ENCODE assay signal across 25 cellular contexts in genomic region chr7:7228967-7229366, GRCh38. TPM values are rescaled to one million over a fixed set of nuclear protein-coding genes. Genes with fewer than 3 reads are reported as not detected.
DNase-seq lines count a peak whose midpoint lies in the region; ATAC-seq and TF ChIP-seq lines count a peak whose summit lies in the region.
"Had no signal": no experiment of that assay in that cellular context is flagged by ENCODE, and none has a peak within 500 bp of the region (broad histone marks: within the 10 kb centered on the region; RNA-seq: fewer than 3 reads in every experiment).

No MANE protein-coding gene starts in this region.

- H2AFZ ChIP-seq in SK-N-SH (ENCODE audit: low read depth): no peak overlapping the region
- H2AFZ ChIP-seq: PC-9 had no signal

- H3K36me3 ChIP-seq in SK-N-SH (replicated peaks in 1 of 2; ENCODE audit: control insufficient read depth in 1 of 2, insufficient read depth in 2 of 2, low read length in 1 of 2) (peaks cover 0 to 11% of the 10 kb centered on the region in 2 experiments), left lung (no peaks in the 10 kb centered on the region), subcutaneous abdominal adipose tissue (ENCODE audit: control insufficient read depth in 5 of 5, insufficient read depth in 5 of 5, low read length in 5 of 5) (no peaks in the 10 kb centered on the region), psoas muscle (ENCODE audit: insufficient read depth in 1 of 2, low read depth in 1 of 2) (no peaks in the 10 kb centered on the region)
- H3K36me3 ChIP-seq: brain microvascular endothelial cell, gastrocnemius medialis, SJSA1, uterus had no signal

- H3K79me2 ChIP-seq in SK-N-SH (ENCODE audit: insufficient read depth): peaks cover 9% of the 10 kb centered on the region; the same call in 1 of the 2 replicates

- no peak overlapping the region for H3K27ac ChIP-seq in SK-N-SH (ENCODE audit: low read depth in 2 of 2, low read length in 1 of 2)
- H3K27ac ChIP-seq in left lung: no peak overlapping the region
- H3K27ac ChIP-seq in subcutaneous abdominal adipose tissue (ENCODE audit: low read depth, low read length): peak overlapping the region; percentile 63
- H3K27ac ChIP-seq in psoas muscle: no peak overlapping the region
- H3K27ac ChIP-seq: BLaER1 treated with 17β-estradiol and CSF1 and Interleukin-3, amounts not matched to agents 10 nM and 100 nM; brain microvascular endothelial cell; gastrocnemius medialis; PC-9; SJSA1; stomach; uterus had no signal

- CTCF ChIA-PET in SK-N-SH (lab: Yijun Ruan, JAX): interaction anchor here (1.0 to 1.3 kb wide), 2 partner anchors 10 to 21 kb away, joined by 4 to 5 read pairs; no protein-coding TSS in a partner anchor

- H4K20me1 ChIP-seq in SK-N-SH (ENCODE audit: insufficient read depth): no peaks in the 10 kb centered on the region
- H4K20me1 ChIP-seq: BLaER1 treated with 17β-estradiol and CSF1 and Interleukin-3, amounts not matched to agents 10 nM and 100 nM had no signal

- DNase-seq in SK-N-SH (no peak), astrocyte of the hippocampus (ENCODE audit: low read depth, low spot score) (peak; percentile 26), left lung (no peak), psoas muscle (no peak)
- DNase-seq: 8988T; activated CD8-positive, alpha-beta memory T cell treated with anti-CD3 and anti-CD28 coated beads for 24 hours; activated T-cell treated with anti-CD3 and anti-CD28 coated beads, Interleukin-2, amount 50 U/mL, for 72 hours; brain microvascular endothelial cell; DMS 273 treated with DMSO at 0.1 percent for 48 hours; gastrocnemius medialis; H7; MM.1S; NCI-H1694; NCI-H2227 treated with DMSO at 0.1 percent for 48 hours; PC-9; small intestine; stimulated activated CD4-positive, alpha-beta T cell treated with anti-CD3 and anti-CD28 coated beads, Interleukin-2, amount 100 ng/mL, for 48 hours; stomach; uterus had no signal

- H3K9me3 ChIP-seq in SK-N-SH (0 out of 2 replicates have a peak, but pooled peaks cover 6% of the 10 kb centered on the region), left lung (peaks cover 0 to 12% of the 10 kb centered on the region in 2 donors), subcutaneous abdominal adipose tissue (ENCODE audit: control insufficient read depth in 5 of 5, low read length in 5 of 5) (peaks cover 0 to 10% (median 8%) of the 10 kb centered on the region in 5 donors), psoas muscle (peaks cover 7% of the 10 kb centered on the region)
- H3K9me3 ChIP-seq: SJSA1, uterus had no signal

- no peak for TF ChIP-seq RAD21 in SK-N-SH (IDR thresholded peaks at IDR 0.05; ENCODE audit: low read length)

- H3K9me2 ChIP-seq in SK-N-SH: 0 out of 2 replicates have a peak, but pooled peaks cover 1% of the 10 kb centered on the region

- peak; percentile 51 for ATAC-seq in SK-N-SH treated with all-trans-retinoic acid at 6 μM for 48 hours
- ATAC-seq in left lung: peak; percentile 41
- no peak for ATAC-seq in GM21825 (IDR thresholded peaks at IDR 0.05; ENCODE audit: unreplicated experiment)
- ATAC-seq in psoas muscle: no peak
- ATAC-seq in HG02884 (IDR thresholded peaks at IDR 0.05; ENCODE audit: unreplicated experiment): no peak
- ATAC-seq: activated T-cell treated with anti-CD3 and anti-CD28 coated beads, Interleukin-2, amount 50 U/mL, for 72 hours; gastrocnemius medialis had no signal

- H3K27me3 ChIP-seq in SK-N-SH (ENCODE audit: insufficient read depth): no peaks in the 10 kb centered on the region
- no peaks in the 10 kb centered on the region for H3K27me3 ChIP-seq in left lung
- H3K27me3 ChIP-seq in subcutaneous abdominal adipose tissue (ENCODE audit: control insufficient read depth in 5 of 5, insufficient read depth in 4 of 5, low read length in 5 of 5): no peaks in the 10 kb centered on the region
- no peaks in the 10 kb centered on the region for H3K27me3 ChIP-seq in psoas muscle (ENCODE audit: insufficient read depth in 3 of 3, low read length in 2 of 3)
- H3K27me3 ChIP-seq: BLaER1 treated with 17β-estradiol and CSF1 and Interleukin-3, amounts not matched to agents 10 nM and 100 nM; brain microvascular endothelial cell; gastrocnemius medialis; SJSA1; stomach; uterus had no signal

- WGBS in SK-N-SH (ENCODE audit: low lambda C conversion rate): 95% methylated on average over 1 of the region's 1 CpG
- 83 to 93% (median 88%) methylated on average over 1 of the region's 1 CpG for WGBS in psoas muscle, 3 donors

- no peaks in the 10 kb centered on the region for H3F3A ChIP-seq in SK-N-SH (replicated peaks; ENCODE audit: insufficient read depth)

- H3K9ac ChIP-seq in SK-N-SH (no peak overlapping the region), subcutaneous abdominal adipose tissue (ENCODE audit: low read length in 5 of 5) (no peak overlapping the region)
- H3K9ac ChIP-seq: BLaER1 treated with 17β-estradiol and CSF1 and Interleukin-3, amounts not matched to agents 10 nM and 100 nM had no signal

- POLR2A ChIA-PET in SK-N-SH (lab: Yijun Ruan, JAX): no interaction called here

- intact Hi-C loops in left lung (cut with DNase I): no loop called here
- intact Hi-C loops in psoas muscle (cut with DNase I): no loop called here

- H3K4me1 ChIP-seq in SK-N-SH (ENCODE audit: control insufficient read depth in 1 of 2, insufficient read depth in 2 of 2, low read depth in 1 of 2, low read length in 1 of 2) (no peaks in the 10 kb centered on the region), left lung (peaks cover 0 to 6% of the 10 kb centered on the region in 2 donors), subcutaneous abdominal adipose tissue (ENCODE audit: control insufficient read depth in 5 of 5, insufficient read depth in 5 of 5, low read length in 5 of 5) (peaks cover 0 to 22% (median 11%) of the 10 kb centered on the region in 5 donors), psoas muscle (no peaks in the 10 kb centered on the region)
- H3K4me1 ChIP-seq: BLaER1 treated with 17β-estradiol and CSF1 and Interleukin-3, amounts not matched to agents 10 nM and 100 nM; gastrocnemius medialis; SJSA1; stomach; uterus had no signal

- TF ChIP-seq EP300 in SK-N-SH (IDR thresholded peaks at IDR 0.05; ENCODE audit: borderline replicate concordance in 1 of 2, low read depth in 1 of 2, low read length in 1 of 2): no peak

- H3K4me3 ChIP-seq in SK-N-SH (ENCODE audit: low read depth in 2 of 2, low read length in 1 of 2) (no peak overlapping the region), left lung (no peak overlapping the region), subcutaneous abdominal adipose tissue (ENCODE audit: low read depth in 1 of 5, low read length in 5 of 5) (no peak overlapping the region), psoas muscle (no peak overlapping the region)
- H3K4me3 ChIP-seq: BLaER1 treated with 17β-estradiol and CSF1 and Interleukin-3, amounts not matched to agents 10 nM and 100 nM; gastrocnemius medialis; PC-9; SJSA1; stomach; uterus had no signal

- H3K4me2 ChIP-seq in SK-N-SH: no peak overlapping the region
- H3K4me2 ChIP-seq: BLaER1 treated with 17β-estradiol and CSF1 and Interleukin-3, amounts not matched to agents 10 nM and 100 nM; PC-9 had no signal

- TF ChIP-seq CTCF in SK-N-SH (IDR thresholded peaks at IDR 0.05) (no peak), left lung (IDR thresholded peaks at IDR 0.05) (no peak), psoas muscle (IDR thresholded peaks at IDR 0.05) (no peak)

TF ChIP-seq in SK-N-SH, 30 proteins besides CTCF, POLR2A, EP300 and RAD21:
- no peak for TF ChIP-seq CHD2 (IDR thresholded peaks at IDR 0.05; ENCODE audit: low read length, partially characterized antibody)
- no peak for TF ChIP-seq JUND (IDR thresholded peaks at IDR 0.05)
- no peak for TF ChIP-seq TAF1 (IDR thresholded peaks at IDR 0.05; ENCODE audit: borderline replicate concordance, low read depth, low read length)
- TF ChIP-seq GABPA (IDR thresholded peaks at IDR 0.05; ENCODE audit: low read depth): no peak
- no peak for TF ChIP-seq RFX5 (IDR thresholded peaks at IDR 0.05; ENCODE audit: low read length)
- no peak for TF ChIP-seq USF1 (IDR thresholded peaks at IDR 0.05; ENCODE audit: borderline replicate concordance, low read depth)
- TF ChIP-seq TEAD4 (IDR thresholded peaks at IDR 0.05; ENCODE audit: borderline replicate concordance, insufficient read depth): no peak

RNA-seq across cellular contexts. Expression of gene C1GALT1, which starts 46.6 kb away (rescaled TPM):
- 15.2 and 16.4 TPM in 2 replicates for polyA plus RNA-seq in SK-N-SH (2012; rRNA removed)
- polyA plus RNA-seq in SK-N-SH (2012; cell fraction: cytosol; rRNA removed): 21.5 and 25.5 TPM in 2 replicates
- 10.5 and 18.6 TPM in 2 replicates for polyA plus RNA-seq in SK-N-SH (2012; cell fraction: nucleus; rRNA removed)
- total RNA-seq in left lung: 10 to 100 TPM; 28.2 to 39.3 TPM
- 10 to 100 TPM; 12.5 to 23.3 (median 15.2) TPM for total RNA-seq in psoas muscle
- 10 to 100 TPM in 1 of 3 donors, 1 to 10 TPM in 2; 3.9 to 18.8 (median 6.2) TPM for polyA plus RNA-seq in psoas muscle

Comparison
In these comparisons a context has a peak if more than half of its experiments do, and no peak if none do; other contexts are left out.
1. ATAC-seq: peak in SK-N-SH treated with all-trans-retinoic acid at 6 μM for 48 hours (single experiment) and left lung (single experiment); none in GM21825 (single experiment), psoas muscle (0 of 4) and HG02884 (single experiment).